10 cellular contexts compared by ENCODE assay signal in genomic region chr6:27312950-27313271, GRCh38. TPM values are rescaled to one million over a fixed set of nuclear protein-coding genes. Genes with fewer than 3 reads are reported as not detected.
DNase-seq lines count a peak whose midpoint lies in the region; ATAC-seq and TF ChIP-seq lines count a peak whose summit lies in the region.
"Had no signal": no experiment of that assay in that cellular context is flagged by ENCODE, and none has a peak within 500 bp of the region (broad histone marks: within the 10 kb centered on the region; RNA-seq: fewer than 3 reads in every experiment).

No MANE protein-coding gene starts in this region.

- no TSS peak for BruUV-seq in PC-9 (replicated peaks; lab: Mats Ljungman, UMichigan)

- H3K36me3 ChIP-seq in PC-9 (ENCODE audit: low read depth) = no peaks in the 10 kb centered on the region
- H3K36me3 ChIP-seq in fibroblast of lung (ENCODE audit: control insufficient read depth, insufficient read depth, low read length) = no peaks in the 10 kb centered on the region

- H3K4me2 ChIP-seq in PC-9 (peak overlapping the region; percentile 77), fibroblast of lung (ENCODE audit: extremely low read depth, insufficient read depth, low read length) (peak overlapping the region; percentile 59)

- no peaks in the 10 kb centered on the region for H3K36me3 Mint-ChIP-seq in activated CD8-positive, alpha-beta memory T cell treated with anti-CD3 and anti-CD28 coated beads, Interleukin-2, amount 10 ng/mL, durations not matched to agents 7 days and 5 days

- H3K4me3 ChIP-seq in PC-9 = peak overlapping the region; percentile 68; the same call in 1 of the 2 replicates
- peak overlapping the region in 2 of 4 experiments; percentile 57 to 63 for H3K4me3 ChIP-seq in fibroblast of lung (replicated peaks in 1 of 4; ENCODE audit: control extremely low read depth in 1 of 4, insufficient read depth in 1 of 4, low read depth in 3 of 4, low read length in 4 of 4)

- H3K79me2 ChIP-seq in PC-9 (ENCODE audit: low read depth) (no peaks in the 10 kb centered on the region), fibroblast of lung (ENCODE audit: control insufficient read depth, insufficient read depth, low read length) (no peaks in the 10 kb centered on the region)

- peaks cover 10% of the 10 kb centered on the region for H3K4me1 Mint-ChIP-seq in activated CD8-positive, alpha-beta memory T cell treated with anti-CD3 and anti-CD28 coated beads, Interleukin-2, amount 10 ng/mL, durations not matched to agents 7 days and 5 days
- H3K4me1 Mint-ChIP-seq in stimulated activated naive CD8-positive, alpha-beta T cell treated with anti-CD3 and anti-CD28 coated beads, Interleukin-15, amount 100 ng/mL, for 72 hours = peaks cover 13% of the 10 kb centered on the region

- TF ChIP-seq CTCF in PC-9 (conservative IDR thresholded peaks at IDR 0.05) (no peak; the same call in 1 of the 2 replicates), fibroblast of lung (conservative IDR thresholded peaks at IDR 0.05 in 1 of 2, IDR thresholded peaks at IDR 0.05 in 1 of 2; ENCODE audit: low read depth in 1 of 2, low read length in 2 of 2) (no peak)

- POLR2A ChIA-PET in PC-9 (lab: Charles Lee; ENCODE audit: unreplicated experiment) = interaction anchor here (0.6 to 1.0 kb wide), 3 partner anchors 166 to 580 kb away, joined by 4 to 8 read pairs (median 5); a partner anchor contains a TSS

- H3K27ac ChIP-seq in PC-9 = no peak overlapping the region
- no peak overlapping the region for H3K27ac ChIP-seq in fibroblast of lung (ENCODE audit: insufficient read depth, low read length)

- no peaks in the 10 kb centered on the region for H3K9me2 ChIP-seq in PC-9 (ENCODE audit: insufficient read depth)

- no peaks in the 10 kb centered on the region for H3K9me3 Mint-ChIP-seq in activated CD8-positive, alpha-beta memory T cell treated with anti-CD3 and anti-CD28 coated beads, Interleukin-2, amount 10 ng/mL, durations not matched to agents 7 days and 5 days (ENCODE audit: low read depth)
- H3K9me3 Mint-ChIP-seq in stimulated activated naive CD8-positive, alpha-beta T cell treated with anti-CD3 and anti-CD28 coated beads, Interleukin-15, amount 100 ng/mL, for 72 hours = peaks cover 0 to 7% of the 10 kb centered on the region in 2 donors

- peak overlapping the region; percentile 70 for H3K4me3 Mint-ChIP-seq in activated CD8-positive, alpha-beta memory T cell treated with anti-CD3 and anti-CD28 coated beads, Interleukin-2, amount 10 ng/mL, durations not matched to agents 7 days and 5 days
- peak overlapping the region; percentile 82 to 88 for H3K4me3 Mint-ChIP-seq in stimulated activated naive CD8-positive, alpha-beta T cell treated with anti-CD3 and anti-CD28 coated beads, Interleukin-15, amount 100 ng/mL, for 72 hours

- H2AFZ ChIP-seq in PC-9 = peak overlapping the region; percentile 89; the same call in 1 of the 2 replicates
- no peak overlapping the region for H2AFZ ChIP-seq in fibroblast of lung (ENCODE audit: low read length)

- peaks cover 6% of the 10 kb centered on the region for H3K9me3 ChIP-seq in PC-9 (ENCODE audit: insufficient read depth, low read depth)
- H3K9me3 ChIP-seq in fibroblast of lung (ENCODE audit: control insufficient read depth, insufficient read depth, low read depth, low read length) = no peaks in the 10 kb centered on the region

- H3K4me1 ChIP-seq in PC-9 (replicated peaks; ENCODE audit: insufficient read depth) = no peaks in the 10 kb centered on the region
- no peaks in the 10 kb centered on the region for H3K4me1 ChIP-seq in fibroblast of lung (ENCODE audit: control insufficient read depth, extremely low read depth, insufficient read depth, low read length)

- H3K27ac Mint-ChIP-seq in activated CD8-positive, alpha-beta memory T cell treated with anti-CD3 and anti-CD28 coated beads, Interleukin-2, amount 10 ng/mL, durations not matched to agents 7 days and 5 days = no peak overlapping the region
- H3K27ac Mint-ChIP-seq in stimulated activated naive CD8-positive, alpha-beta T cell treated with anti-CD3 and anti-CD28 coated beads, Interleukin-15, amount 100 ng/mL, for 72 hours = no peak overlapping the region

- no peak for DNase-seq in activated CD8-positive, alpha-beta memory T cell treated with anti-CD3 and anti-CD28 coated beads, Interleukin-2, amount 10 ng/mL, durations not matched to agents 7 days and 5 days
- no peak for DNase-seq in activated CD8-positive, alpha-beta memory T cell treated with anti-CD3 and anti-CD28 coated beads, Interleukin-2, amount 50 U/mL, for 4 hours
- DNase-seq in PC-9 (no peak), fibroblast of lung (ENCODE audit: low read depth in 2 of 2) (no peak)
- no peak for DNase-seq in stimulated activated naive CD8-positive, alpha-beta T cell treated with anti-CD3 and anti-CD28 coated beads, Interleukin-15, amount 100 ng/mL, for 72 hours
- no peak for DNase-seq in effector CD4-positive, alpha-beta T cell
- no peak for DNase-seq in stimulated activated CD4-positive, alpha-beta T cell treated with anti-CD3 and anti-CD28 coated beads, Interleukin-15, amount 100 ng/mL, for 24 hours

- H3K9ac ChIP-seq in fibroblast of lung (ENCODE audit: insufficient read depth, low read length) = no peak overlapping the region

- CTCF ChIA-PET in activated CD8-positive, alpha-beta memory T cell treated with anti-CD3 and anti-CD28 coated beads, Interleukin-2, amount 10 ng/mL, durations not matched to agents 7 days and 5 days (lab: Charles Lee) = interaction anchor here (0.7 to 2.9 kb wide), 17 partner anchors 9 to 477 kb away, joined by 3 to 13 read pairs (median 3); partner anchors contain the start of gene ZNF391
- CTCF ChIA-PET in PC-9 (lab: Charles Lee) = interaction anchor here (1.0 to 1.8 kb wide), 3 partner anchors 19 to 439 kb away, joined by 3 to 15 read pairs (median 10); no protein-coding TSS in a partner anchor

- peaks cover 76% of the 10 kb centered on the region for H3K27me3 Mint-ChIP-seq in activated CD8-positive, alpha-beta memory T cell treated with anti-CD3 and anti-CD28 coated beads, Interleukin-2, amount 10 ng/mL, durations not matched to agents 7 days and 5 days
- peaks cover 94% of the 10 kb centered on the region for H3K27me3 Mint-ChIP-seq in stimulated activated naive CD8-positive, alpha-beta T cell treated with anti-CD3 and anti-CD28 coated beads, Interleukin-15, amount 100 ng/mL, for 72 hours

- 0 out of 2 replicates have a peak, but pooled peaks cover 3% of the 10 kb centered on the region for H3K27me3 ChIP-seq in PC-9 (ENCODE audit: insufficient read depth, low read depth)
- peaks cover 3% of the 10 kb centered on the region for H3K27me3 ChIP-seq in fibroblast of lung (ENCODE audit: control insufficient read depth, insufficient read depth, low read length)

- H3F3A ChIP-seq in PC-9 (ENCODE audit: insufficient read depth, low read depth) = no peaks in the 10 kb centered on the region

- H4K20me1 ChIP-seq in PC-9 (ENCODE audit: insufficient read depth) = no peaks in the 10 kb centered on the region
- H4K20me1 ChIP-seq in fibroblast of lung (ENCODE audit: control insufficient read depth, extremely low read depth, insufficient read depth, low read length) = no peaks in the 10 kb centered on the region

- ATAC-seq in activated CD8-positive, alpha-beta memory T cell treated with anti-CD3 and anti-CD28 coated beads, Interleukin-2, amount 10 ng/mL, durations not matched to agents 7 days and 5 days = no peak
- ATAC-seq in stimulated activated naive CD8-positive, alpha-beta T cell treated with anti-CD3 and anti-CD28 coated beads, Interleukin-15, amount 100 ng/mL, for 72 hours = peak; percentile 68
- no peak for ATAC-seq in HG03521 (IDR thresholded peaks at IDR 0.05; ENCODE audit: unreplicated experiment)

- intact Hi-C loops in PC-9 (cut with micrococcal nuclease; ENCODE audit: unreplicated experiment) = loop anchor here (1.0 to 5.0 kb wide), 7 partner anchors 124 to 441 kb away; partner anchors contain the start of gene ZNF184

RNA-seq across cellular contexts. Expression of gene POM121L2, which starts 0.8 kb away (rescaled TPM):
- not detected for total RNA-seq in activated CD8-positive, alpha-beta memory T cell treated with anti-CD3 and anti-CD28 coated beads, Interleukin-2, amount 10 ng/mL, durations not matched to agents 7 days and 5 days
- 0.26 TPM in 1 of 2 replicates, not detected in the other for total RNA-seq in PC-9 (2021)
- total RNA-seq in fibroblast of lung = not detected in 2 replicates
- polyA plus RNA-seq in fibroblast of lung = not detected in 2 replicates
- not detected in 2 replicates for polyA plus RNA-seq in fibroblast of lung (2012)
- polyA minus RNA-seq in fibroblast of lung (ENCODE audit: low replicate concordance) = not detected in 2 replicates
- total RNA-seq: glomerular endothelial cell; T-helper 1 cell treated with Interleukin-12 subunit alpha and Interleukin-12 subunit beta and Interleukin-4 antibody, amounts not matched to agents 30 ng/mL and 1 ng/mL, for 36 hours had no signal
